ENCODE assay signal across 15 cellular contexts in genomic region chr4:150337709-150338108, GRCh38.
DNase-seq lines count a peak whose midpoint lies in the region; ATAC-seq, FAIRE-seq and TF ChIP-seq lines count a peak whose summit lies in the region.
"Had no signal": no experiment of that assay in that cellular context is flagged by ENCODE, and none has a peak within 500 bp of the region (broad histone marks: within the 10 kb centered on the region; RNA-seq: fewer than 3 reads in every experiment).

No MANE protein-coding gene starts in this region.

- no peak overlapping the region for H3K4me3 ChIP-seq in BJ (ENCODE audit: low read depth, low read length)
- H3K4me3 ChIP-seq in fibroblast of pulmonary artery (replicated peaks; ENCODE audit: low read depth, low read length): no peak overlapping the region
- H3K4me3 ChIP-seq in pancreas: no peak overlapping the region
- H3K4me3 ChIP-seq in upper lobe of left lung: no peak overlapping the region
- H3K4me3 ChIP-seq: SJSA1, testis had no signal

- FAIRE-seq in HTR-8/SVneo (lab: Jason Lieb, UNC) (peak; percentile 48), pancreas (lab: Jason Lieb, UNC) (peak; percentile 61), urothelium cell line (lab: Jason Lieb, UNC) (no peak)
- FAIRE-seq: G401.6 had no signal

- CTCF ChIA-PET in BJ (lab: Yijun Ruan, JAX): interaction anchor here (1.0 to 1.1 kb wide), 2 partner anchors 16 to 158 kb away, joined by 3 to 4 read pairs; no protein-coding TSS in a partner anchor

- ATAC-seq in pancreas (peak in 1 of 4 donors; percentile 21), GM18502 (IDR thresholded peaks at IDR 0.05; ENCODE audit: poor library complexity, unreplicated experiment) (no peak), GM21825 (IDR thresholded peaks at IDR 0.05; ENCODE audit: unreplicated experiment) (no peak), upper lobe of left lung (ENCODE audit: low FRiP score in 2 of 2) (no peak)

- WGBS in pancreas, 2 donors: 69 to 75% methylated on average over 4 of the region's 4 CpGs
- WGBS in upper lobe of left lung, 2 donors: 38 to 48% methylated on average over 4 of the region's 4 CpGs

- DNase-seq in BJ (ENCODE audit: low read depth) (peak; percentile 78), HTR-8/SVneo (ENCODE audit: insufficient read length, low spot score) (peak; percentile 9), fibroblast of pulmonary artery (ENCODE audit: low read depth) (peak; percentile 39), pancreas (no peak), urothelium cell line (ENCODE audit: low spot score) (no peak), upper lobe of left lung (no peak)
- DNase-seq: activated effector memory CD4-positive, alpha-beta T cell treated with anti-CD3 and anti-CD28 coated beads, Interleukin-2, amount 50 U/mL, for 16 hours; midbrain; NCI-H1105 treated with DMSO at 0.1 percent for 48 hours; NCI-H226; testis had no signal

- TF ChIP-seq CTCF in BJ (IDR thresholded peaks at IDR 0.05; ENCODE audit: insufficient read depth, low read depth, low read length) (no peak), fibroblast of pulmonary artery (IDR thresholded peaks at IDR 0.05; ENCODE audit: low read length, missing control alignments) (no peak), pancreas (IDR thresholded peaks at IDR 0.05) (no peak), upper lobe of left lung (IDR thresholded peaks at IDR 0.05) (no peak)

- no peak for TF ChIP-seq POLR2A in upper lobe of left lung (IDR thresholded peaks at IDR 0.05)

- POLR2A ChIA-PET in BJ (lab: Charles Lee): no interaction called here

- H3K27me3 ChIP-seq in BJ (ENCODE audit: control insufficient read depth, insufficient read depth, low read length): no peaks in the 10 kb centered on the region
- H3K27me3 ChIP-seq in pancreas: no peaks in the 10 kb centered on the region
- H3K27me3 ChIP-seq in upper lobe of left lung: no peaks in the 10 kb centered on the region
- H3K27me3 ChIP-seq: SJSA1, testis had no signal

- intact Hi-C loops in pancreas (cut with DNase I): no loop called here

- H3K36me3 ChIP-seq in BJ (ENCODE audit: control insufficient read depth, insufficient read depth, low read length) (no peaks in the 10 kb centered on the region), pancreas (no peaks in the 10 kb centered on the region), upper lobe of left lung (no peaks in the 10 kb centered on the region)
- H3K36me3 ChIP-seq: SJSA1 had no signal

- no peak for TF ChIP-seq EP300 in upper lobe of left lung (IDR thresholded peaks at IDR 0.05)

- no peaks in the 10 kb centered on the region for H3K9me3 ChIP-seq in pancreas
- no peaks in the 10 kb centered on the region for H3K9me3 ChIP-seq in upper lobe of left lung
- H3K9me3 ChIP-seq: SJSA1, testis had no signal

- H3K27ac ChIP-seq in pancreas: no peak overlapping the region
- no peak overlapping the region for H3K27ac ChIP-seq in upper lobe of left lung
- H3K27ac ChIP-seq: SJSA1, testis had no signal

- H3K4me1 ChIP-seq in pancreas (peaks cover 0 to 14% (median 0%) of the 10 kb centered on the region in 3 donors), upper lobe of left lung (no peaks in the 10 kb centered on the region)
- H3K4me1 ChIP-seq: testis had no signal

Comparison
In these comparisons a context has a peak if more than half of its experiments do, and no peak if none do; other contexts are left out.
1. DNase-seq: peak in BJ (single experiment), HTR-8/SVneo (single experiment) and fibroblast of pulmonary artery (single experiment); none in pancreas (0 of 6), urothelium cell line (single experiment) and upper lobe of left lung (0 of 2).